ENCODE assay signal across 8 cellular contexts in the genomic region with DNA sequence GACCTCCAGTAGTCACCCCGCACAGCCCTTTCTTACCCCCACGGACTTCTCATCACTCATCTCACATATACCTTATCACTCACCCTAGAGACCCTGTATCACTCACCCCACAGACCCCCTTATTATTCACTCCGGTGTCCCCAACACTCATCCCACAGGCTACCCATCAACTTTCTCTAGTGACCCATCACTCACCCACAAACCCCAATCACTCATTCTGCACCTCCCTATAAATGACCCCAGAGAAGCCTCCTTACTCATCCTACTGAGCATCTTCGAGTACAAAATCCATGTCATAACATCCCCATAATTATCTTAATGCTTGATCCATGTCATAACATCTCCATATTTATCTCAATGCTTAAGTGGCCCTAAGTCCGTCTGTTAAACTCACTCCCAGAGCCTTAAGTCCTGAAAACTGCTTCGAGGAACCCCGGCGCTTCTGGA. TPM values are rescaled to one million over a fixed set of nuclear protein-coding genes. Genes with fewer than 3 reads are reported as not detected.
DNase-seq lines count a peak whose midpoint lies in the region; ATAC-seq and TF ChIP-seq lines count a peak whose summit lies in the region.

No MANE protein-coding gene starts in this region.

- ATAC-seq in GM18909 (IDR thresholded peaks at IDR 0.05; ENCODE audit: poor library complexity, unreplicated experiment), result peak; percentile 12
- ATAC-seq in HG03175 (IDR thresholded peaks at IDR 0.05; ENCODE audit: unreplicated experiment), result peak; percentile 29
- no peak for ATAC-seq in naive B cell (ENCODE audit: low read depth in 2 of 2)
- ATAC-seq in GM19328 (IDR thresholded peaks at IDR 0.05; ENCODE audit: unreplicated experiment), result no peak

- H3K27ac Mint-ChIP-seq in brain (peak overlapping the region; percentile 93 to 96 (median 94)), naive B cell (peak overlapping the region; percentile 45 to 98 (median 80))

- H3K27me3 Mint-ChIP-seq in brain (peaks cover 3% of the 10 kb centered on the region), naive B cell (no peaks in the 10 kb centered on the region)

- no peak for DNase-seq in naive B cell
- DNase-seq in DMS 273 (lab: John Stamatoyannopoulos, UW; ENCODE audit: unreplicated experiment), result no peak
- no peak for DNase-seq in dedifferentiated amniotic fluid mesenchymal stem cell (ENCODE audit: extremely low spot score)
- no peak for DNase-seq in occipital lobe (lab: John Stamatoyannopoulos, UW)

- H3K9me3 Mint-ChIP-seq in brain, result peaks cover 0 to 3% (median 0%) of the 10 kb centered on the region in 5 experiments
- H3K9me3 Mint-ChIP-seq in naive B cell, result peaks cover 0 to 5% (median 0%) of the 10 kb centered on the region in 7 donors

- H3K36me3 Mint-ChIP-seq in brain (no peaks in the 10 kb centered on the region), naive B cell (no peaks in the 10 kb centered on the region)

- H3K4me3 Mint-ChIP-seq in brain (peak overlapping the region; percentile 84 to 96 (median 92)), naive B cell (peak overlapping the region; percentile 77 to 96 (median 87))

- no peak for TF ChIP-seq CTCF in brain (conservative IDR thresholded peaks at IDR 0.05)

- H3K4me1 Mint-ChIP-seq in brain, result peaks cover 36% of the 10 kb centered on the region
- peaks cover 20 to 44% (median 33%) of the 10 kb centered on the region in 3 donors for H3K4me1 Mint-ChIP-seq in naive B cell

RNA-seq across cellular contexts. Expression of gene ZNF41, which starts 0.9 kb away (rescaled TPM):
- polyA plus RNA-seq in brain (ENCODE audit: insufficient read depth, low read depth, low replicate concordance) (5.0 TPM), naive B cell (ENCODE audit: low read depth in 6 of 6) (10 to 100 TPM in 2 of 6 donors, 1 to 10 TPM in 4; 4.5 to 12.2 (median 6.8) TPM)
- total RNA-seq in occipital lobe, result 9.2 TPM

Comparison
In these comparisons a context has a peak if more than half of its experiments do, and no peak if none do; other contexts are left out.
1. ATAC-seq: peak in GM18909 (single experiment) and HG03175 (single experiment); none in naive B cell (0 of 2) and GM19328 (single experiment).